8 cellular contexts compared by ENCODE assay signal in genomic region chr19:5578094-5578846, GRCh38. TPM values are rescaled to one million over a fixed set of nuclear protein-coding genes. Genes with fewer than 3 reads are reported as not detected.
A peak's percentile ranks its signal among the peaks of the same experiment; 100 is the strongest.
DNase-seq lines count a peak whose midpoint lies in the region; ATAC-seq, FAIRE-seq and TF ChIP-seq lines count a peak whose summit lies in the region.

No MANE protein-coding gene starts in this region.

- TF ChIP-seq CTCF in foreskin keratinocyte (conservative IDR thresholded peaks at IDR 0.05) (peak; percentile 97), pancreas (IDR thresholded peaks at IDR 0.05) (peak; percentile 94 to 99 (median 98)), transverse colon (IDR thresholded peaks at IDR 0.05) (peak; percentile 92 to 100 (median 99))

- H3K36me3 Mint-ChIP-seq in CD8-positive, alpha-beta memory T cell, result peaks cover 0 to 14% (median 0%) of the 10 kb centered on the region in 3 donors

- H3K36me3 ChIP-seq in CD8-positive, alpha-beta memory T cell (ENCODE audit: insufficient read depth, low read length), result no peaks in the 10 kb centered on the region
- H3K36me3 ChIP-seq in pancreas (no peaks in the 10 kb centered on the region), transverse colon (no peaks in the 10 kb centered on the region)

- H3K4me3 Mint-ChIP-seq in CD8-positive, alpha-beta memory T cell, result no peak overlapping the region

- intact Hi-C loops in pancreas (cut with DNase I), result no loop called here
- intact Hi-C loops in transverse colon (cut with DNase I; ENCODE audit: low total_unique reads), result loop anchor here (10.0 kb wide), 2 partner anchors 363 to 533 kb away; no protein-coding TSS in a partner anchor

- H3K27ac ChIP-seq in CD8-positive, alpha-beta memory T cell (ENCODE audit: low read depth, low read length), result no peak overlapping the region
- H3K27ac ChIP-seq in foreskin keratinocyte (peak overlapping the region; percentile 41), pancreas (no peak overlapping the region), transverse colon (peak overlapping the region; percentile 1 to 64 (median 32))

- no peak for TF ChIP-seq POLR2A in transverse colon (IDR thresholded peaks at IDR 0.05)

- H3K27ac Mint-ChIP-seq in CD8-positive, alpha-beta memory T cell, result peak overlapping the region in 3 of 8 donors; percentile 29 to 46 (median 43)

- no peak for TF ChIP-seq EP300 in transverse colon (IDR thresholded peaks at IDR 0.05; ENCODE audit: low read depth)

- peak; percentile 45 to 76 (median 64) for DNase-seq in CD8-positive, alpha-beta memory T cell
- DNase-seq in HTR-8/SVneo (ENCODE audit: insufficient read length, low spot score) (peak; percentile 75), SHP77 treated with DMSO at 0.1 percent for 48 hours (lab: John Stamatoyannopoulos, UW) (peak; percentile 5), foreskin keratinocyte (peak in 1 of 2 donors; percentile 40), pancreas (peak in 4 of 6 donors; percentile 69 to 93 (median 80)), transverse colon (peak; percentile 73)
- peak; percentile 54 for DNase-seq in activated T-helper 9 cell treated with anti-CD3 and anti-CD28 coated beads, Interleukin-2, amount 50 U/mL, for 16 hours (ENCODE audit: low read depth)

- no peaks in the 10 kb centered on the region for H3K9me3 Mint-ChIP-seq in CD8-positive, alpha-beta memory T cell

- ATAC-seq in foreskin keratinocyte, result peak; percentile 75
- peak; percentile 69 to 94 (median 88) for ATAC-seq in pancreas
- no peak for ATAC-seq in HG03432 (IDR thresholded peaks at IDR 0.05; ENCODE audit: unreplicated experiment)

- H3K9me3 ChIP-seq in CD8-positive, alpha-beta memory T cell (ENCODE audit: low read length), result no peaks in the 10 kb centered on the region
- H3K9me3 ChIP-seq in pancreas, result no peaks in the 10 kb centered on the region
- H3K9me3 ChIP-seq in transverse colon, result no peaks in the 10 kb centered on the region

- in situ Hi-C loops in transverse colon (cut with MboI; ENCODE audit: low pct_ligation_motif_present in 1 of 4, low pct_unique_long_range_greater_than_20kb in 1 of 4, low sequenced_read_pairs in 3 of 4), result loop anchor here in 1 of 4 donors (25.0 kb wide), 1 partner anchor 516 kb away; no protein-coding TSS in a partner anchor

- peaks cover 0 to 1% of the 10 kb centered on the region in 2 donors for H3K27me3 Mint-ChIP-seq in CD8-positive, alpha-beta memory T cell

- POLR2A ChIA-PET in CD8-positive, alpha-beta memory T cell (lab: Charles Lee), result no interaction called here

- no peaks in the 10 kb centered on the region for H3K27me3 ChIP-seq in CD8-positive, alpha-beta memory T cell (ENCODE audit: insufficient read depth, low read length, poor library complexity, severe bottlenecking)
- H3K27me3 ChIP-seq in foreskin keratinocyte (no peaks in the 10 kb centered on the region), pancreas (no peaks in the 10 kb centered on the region), transverse colon (no peaks in the 10 kb centered on the region)

- H3K4me1 Mint-ChIP-seq in CD8-positive, alpha-beta memory T cell, result peaks cover 4 to 9% (median 6%) of the 10 kb centered on the region in 3 donors

- 17 to 19% methylated on average over 28 of the region's 28 CpGs for WGBS in pancreas, 2 donors
- WGBS in transverse colon (ENCODE audit: low coverage in 1 of 2), 2 donors, result 22 to 45% methylated on average over 7 to 28 of the region's 28 CpGs

- H3K4me1 ChIP-seq in CD8-positive, alpha-beta memory T cell (ENCODE audit: insufficient read depth, low read length), result peaks cover 8% of the 10 kb centered on the region
- H3K4me1 ChIP-seq in foreskin keratinocyte (peaks cover 7% of the 10 kb centered on the region), pancreas (no peaks in the 10 kb centered on the region), transverse colon (peaks cover 0 to 9% (median 4%) of the 10 kb centered on the region in 4 donors)

- CTCF ChIA-PET in CD8-positive, alpha-beta memory T cell (lab: Charles Lee), result interaction anchor here (1.8 kb wide), 1 partner anchor 44 kb away, joined by 4 read pairs; the partner anchor contains the start of genes SAFB and SAFB2

- FAIRE-seq in HTR-8/SVneo (lab: Jason Lieb, UNC), result no peak
- no peak for FAIRE-seq in pancreas (lab: Jason Lieb, UNC)

- H3K4me3 ChIP-seq in CD8-positive, alpha-beta memory T cell (ENCODE audit: low read length), result no peak overlapping the region
- H3K4me3 ChIP-seq in pancreas (no peak overlapping the region), transverse colon (peak overlapping the region in 2 of 4 donors; percentile 14 to 41)

RNA-seq across cellular contexts. Expression of gene TINCR, which starts 10.5 kb away (rescaled TPM):
- under 1 TPM; 0.20 to 0.28 TPM for total RNA-seq in CD8-positive, alpha-beta memory T cell
- 0.16 TPM for polyA plus RNA-seq in CD8-positive, alpha-beta memory T cell
- total RNA-seq in foreskin keratinocyte, result 0.46 and 1.1 TPM in 2 replicates
- 1.0 and 1.1 TPM in 2 replicates for polyA plus RNA-seq in foreskin keratinocyte
- under 1 TPM in 5 of 6 donors, not detected in 1; 0.09 to 0.22 (median 0.19) TPM for total RNA-seq in pancreas
- polyA plus RNA-seq in pancreas, result under 1 TPM; 0.27 to 0.85 TPM
- 10 to 100 TPM in 3 of 4 donors, not detected in 1; 13.2 to 45.3 (median 22.7) TPM for total RNA-seq in transverse colon

RNA-seq across cellular contexts. Expression of gene SAFB2, which starts 44.3 kb away (rescaled TPM):
- total RNA-seq in CD8-positive, alpha-beta memory T cell, result 10 to 100 TPM; 87.8 to 98.2 TPM
- polyA plus RNA-seq in CD8-positive, alpha-beta memory T cell, result 56.4 TPM
- total RNA-seq in foreskin keratinocyte (25.1 and 32.8 TPM in 2 replicates), pancreas (10 to 100 TPM; 35.0 to 68.3 (median 41.5) TPM), transverse colon (100 to 1,000 TPM in 2 of 4 donors, 10 to 100 TPM in 2; 64.0 to 283 (median 124) TPM)
- polyA plus RNA-seq in foreskin keratinocyte (27.3 and 30.9 TPM in 2 replicates), pancreas (100 to 1,000 TPM; 108 to 112 TPM)

RNA-seq across cellular contexts. Expression of gene SAFB, which starts 44.6 kb away (rescaled TPM):
- total RNA-seq in CD8-positive, alpha-beta memory T cell, result 100 to 1,000 TPM; 124 to 132 TPM
- polyA plus RNA-seq in CD8-positive, alpha-beta memory T cell, result 103 TPM
- total RNA-seq in foreskin keratinocyte, result 50.4 and 71.0 TPM in 2 replicates
- 43.0 and 53.5 TPM in 2 replicates for polyA plus RNA-seq in foreskin keratinocyte
- total RNA-seq in pancreas, result 10 to 100 TPM; 28.9 to 52.8 (median 41.1) TPM
- 10 to 100 TPM; 63.5 to 84.3 TPM for polyA plus RNA-seq in pancreas
- 100 to 1,000 TPM in 3 of 4 donors, 10 to 100 TPM in 1; 90.5 to 368 (median 185) TPM for total RNA-seq in transverse colon

Comparison
In these comparisons a context has a peak if more than half of its experiments do, and no peak if none do; other contexts are left out.
1. H3K27ac ChIP-seq: peak in foreskin keratinocyte (single experiment) and transverse colon (4 of 4); none in CD8-positive, alpha-beta memory T cell (single experiment) and pancreas (0 of 4).
2. Peak in every context shown above with its lines, with median percentiles within 50 percentile points of each other: CTCF ChIP-seq.